In the genomic region with DNA sequence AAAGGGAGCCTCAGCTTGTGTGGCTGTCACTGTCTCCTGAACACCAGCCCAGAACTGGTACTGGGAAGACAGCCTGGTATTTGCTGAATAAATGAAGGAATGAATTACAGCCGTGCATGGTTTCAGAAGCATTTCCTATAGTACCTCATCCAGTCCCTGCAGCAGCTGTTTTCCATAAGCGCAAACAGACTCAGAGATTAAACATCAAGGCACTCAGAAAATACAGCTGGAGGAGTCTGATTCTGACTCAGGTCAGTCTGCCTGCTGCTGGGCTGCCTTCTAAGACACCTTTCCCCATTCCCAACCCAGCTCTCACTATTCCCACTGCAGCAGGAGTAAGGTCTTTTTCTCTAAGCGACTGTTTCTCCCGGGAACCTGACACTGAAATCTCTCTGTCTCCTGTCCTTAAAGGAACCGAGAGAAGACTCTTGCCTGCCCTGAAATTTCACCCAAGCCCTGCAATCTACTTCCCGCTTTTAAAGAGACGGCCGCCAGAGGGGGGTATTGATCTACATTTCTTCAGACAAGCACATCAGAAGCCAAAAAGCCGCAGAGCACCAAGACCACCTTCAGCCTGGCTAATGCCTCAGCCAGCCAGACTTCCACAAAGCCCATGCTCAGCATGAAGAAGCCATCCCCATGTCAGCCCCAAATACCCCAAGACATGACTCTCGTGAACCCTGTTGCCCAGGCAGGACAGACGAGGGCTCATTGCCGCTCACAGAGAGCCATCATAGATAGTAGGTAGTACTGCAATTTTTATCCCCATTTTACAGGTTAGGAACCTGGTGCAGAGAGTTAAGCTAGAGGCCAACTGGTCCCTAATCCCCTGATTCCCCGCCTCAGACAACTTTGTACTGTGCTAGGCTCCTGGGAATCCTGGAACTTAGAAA, we compare ENCODE assay signal across 8 cellular contexts. TPM values are rescaled to one million over a fixed set of nuclear protein-coding genes. Genes with fewer than 3 reads are reported as not detected.
DNase-seq lines count a peak whose midpoint lies in the region; ATAC-seq and TF ChIP-seq lines count a peak whose summit lies in the region.

No MANE protein-coding gene starts in this region.

- no peak overlapping the region for H3K4me3 Mint-ChIP-seq in activated CD4-positive, alpha-beta T cell treated with anti-CD3 and anti-CD28 coated beads, Interleukin-2, amount 10 ng/mL, durations not matched to agents 7 days and 5 days
- no peak overlapping the region for H3K4me3 Mint-ChIP-seq in dendritic cell treated with granulocyte-macrophage colony-stimulating factor and Interleukin-4, amounts not matched to agents 40 ng/mL and 50 ng/mL, for 4 days

- CTCF ChIA-PET in activated CD4-positive, alpha-beta T cell treated with anti-CD3 and anti-CD28 coated beads, Interleukin-2, amount 10 ng/mL, durations not matched to agents 7 days and 5 days (lab: Charles Lee): interaction anchor here (0.6 to 1.8 kb wide), 5 partner anchors 10 to 1149 kb away, joined by 3 to 8 read pairs (median 3); no protein-coding TSS in a partner anchor

- peak overlapping the region; percentile 48 for H3K27ac Mint-ChIP-seq in activated CD4-positive, alpha-beta T cell treated with anti-CD3 and anti-CD28 coated beads, Interleukin-2, amount 10 ng/mL, durations not matched to agents 7 days and 5 days
- peak overlapping the region; percentile 1 for H3K27ac Mint-ChIP-seq in dendritic cell treated with granulocyte-macrophage colony-stimulating factor and Interleukin-4, amounts not matched to agents 40 ng/mL and 50 ng/mL, for 4 days

- H3K4me1 Mint-ChIP-seq in activated CD4-positive, alpha-beta T cell treated with anti-CD3 and anti-CD28 coated beads, Interleukin-2, amount 10 ng/mL, durations not matched to agents 7 days and 5 days: no peaks in the 10 kb centered on the region
- H3K4me1 Mint-ChIP-seq in dendritic cell treated with granulocyte-macrophage colony-stimulating factor and Interleukin-4, amounts not matched to agents 40 ng/mL and 50 ng/mL, for 4 days (ENCODE audit: low read depth): peaks cover 33% of the 10 kb centered on the region

- no peak for ATAC-seq in GM21825 (IDR thresholded peaks at IDR 0.05; ENCODE audit: unreplicated experiment)

- H3K4me3 ChIP-seq in HFF-Myc (replicated peaks; ENCODE audit: low read depth, low read length) (no peak overlapping the region), lower leg skin (ENCODE audit: low read depth, poor library complexity, severe bottlenecking) (no peak overlapping the region)

- H3K9me3 Mint-ChIP-seq in activated CD4-positive, alpha-beta T cell treated with anti-CD3 and anti-CD28 coated beads, Interleukin-2, amount 10 ng/mL, durations not matched to agents 7 days and 5 days: no peaks in the 10 kb centered on the region
- H3K9me3 Mint-ChIP-seq in dendritic cell treated with granulocyte-macrophage colony-stimulating factor and Interleukin-4, amounts not matched to agents 40 ng/mL and 50 ng/mL, for 4 days: no peaks in the 10 kb centered on the region

- 35% methylated on average over 13 of the region's 13 CpGs for WGBS in lower leg skin, 2 donors

- POLR2A ChIA-PET in activated CD4-positive, alpha-beta T cell treated with anti-CD3 and anti-CD28 coated beads, Interleukin-2, amount 10 ng/mL, durations not matched to agents 7 days and 5 days (lab: Charles Lee): no interaction called here

- peaks cover 6% of the 10 kb centered on the region for H3K27me3 Mint-ChIP-seq in activated CD4-positive, alpha-beta T cell treated with anti-CD3 and anti-CD28 coated beads, Interleukin-2, amount 10 ng/mL, durations not matched to agents 7 days and 5 days
- H3K27me3 Mint-ChIP-seq in dendritic cell treated with granulocyte-macrophage colony-stimulating factor and Interleukin-4, amounts not matched to agents 40 ng/mL and 50 ng/mL, for 4 days: peaks cover 5% of the 10 kb centered on the region

- DNase-seq in DMS153 (lab: John Stamatoyannopoulos, UW) (peak; percentile 12), HFF-Myc (ENCODE audit: extremely low read depth, low read depth) (peak; percentile 45), NCI-H526 treated with DMSO at 0.1 percent for 48 hours (lab: John Stamatoyannopoulos, UW) (peak; percentile 71), lower leg skin (ENCODE audit: low spot score in 2 of 2) (peak; percentile 78 to 94)
- peak; percentile 77 for DNase-seq in activated CD4-positive, alpha-beta T cell treated with anti-CD3 and anti-CD28 coated beads, Interleukin-2, amount 10 ng/mL, durations not matched to agents 7 days and 5 days
- DNase-seq in stimulated activated CD4-positive, alpha-beta T cell treated with anti-CD3 and anti-CD28 coated beads, TNF-alpha, amount 100 ng/mL, for 4 hours (ENCODE audit: low read depth in 3 of 3): peak; percentile 39 to 40 (median 39)

- TF ChIP-seq POLR2A in lower leg skin (IDR thresholded peaks at IDR 0.05): no peak

- intact Hi-C loops in dendritic cell treated with granulocyte-macrophage colony-stimulating factor and Interleukin-4, amounts not matched to agents 40 ng/mL and 50 ng/mL, for 4 days (cut with micrococcal nuclease): loop anchor here (1.0 to 10.0 kb wide), 2 partner anchors 116 to 325 kb away; no protein-coding TSS in a partner anchor
- intact Hi-C loops in lower leg skin (cut with DNase I; ENCODE audit: low total_unique reads): no loop called here

- no peaks in the 10 kb centered on the region for H3K36me3 Mint-ChIP-seq in activated CD4-positive, alpha-beta T cell treated with anti-CD3 and anti-CD28 coated beads, Interleukin-2, amount 10 ng/mL, durations not matched to agents 7 days and 5 days (ENCODE audit: low read depth)
- no peaks in the 10 kb centered on the region for H3K36me3 Mint-ChIP-seq in dendritic cell treated with granulocyte-macrophage colony-stimulating factor and Interleukin-4, amounts not matched to agents 40 ng/mL and 50 ng/mL, for 4 days (ENCODE audit: low read depth)

- TF ChIP-seq CTCF in HFF-Myc (IDR thresholded peaks at IDR 0.05; ENCODE audit: low read depth, low read length, missing control alignments) (peak; percentile 74), lower leg skin (IDR thresholded peaks at IDR 0.05) (peak in 1 of 3 donors; percentile 68)

RNA-seq across cellular contexts. Expression of gene FOXI1, which starts 5.4 kb away (rescaled TPM):
- not detected for total RNA-seq in activated CD4-positive, alpha-beta T cell treated with anti-CD3 and anti-CD28 coated beads, Interleukin-2, amount 10 ng/mL, durations not matched to agents 7 days and 5 days
- 1 to 10 TPM in 3 of 4 donors, under 1 TPM in 1; 0.46 to 5.3 (median 3.4) TPM for total RNA-seq in lower leg skin

Comparison
In these comparisons a context has a peak if more than half of its experiments do, and no peak if none do; other contexts are left out.
1. DNase-seq: peak in every context shown above with its lines; median percentile 86 in lower leg skin; 77 in activated CD4-positive, alpha-beta T cell treated with anti-CD3 and anti-CD28 coated beads, Interleukin-2, amount 10 ng/mL, durations not matched to agents 7 days and 5 days; 71 in NCI-H526 treated with DMSO at 0.1 percent for 48 hours; 45 in HFF-Myc; 39 in stimulated activated CD4-positive, alpha-beta T cell treated with anti-CD3 and anti-CD28 coated beads, TNF-alpha, amount 100 ng/mL, for 4 hours; 12 in DMS153.